In genomic region chr20:13219327-13220193, GRCh38 we compare ENCODE assay signal across 9 cellular contexts. TPM values are rescaled to one million over a fixed set of nuclear protein-coding genes. Genes with fewer than 3 reads are reported as not detected.
A peak's percentile ranks its signal among the peaks of the same experiment; 100 is the strongest.
DNase-seq lines count a peak whose midpoint lies in the region; ATAC-seq and TF ChIP-seq lines count a peak whose summit lies in the region.
"Had no signal": no experiment of that assay in that cellular context is flagged by ENCODE, and none has a peak within 500 bp of the region (broad histone marks: within the 10 kb centered on the region; RNA-seq: fewer than 3 reads in every experiment).

No MANE protein-coding gene starts in this region.

- peaks cover 20% of the 10 kb centered on the region for H3K4me1 ChIP-seq in CD4-positive, alpha-beta memory T cell (ENCODE audit: insufficient read depth, low read length)
- H3K4me1 ChIP-seq in right cardiac atrium (ENCODE audit: control insufficient read depth, insufficient read depth, low read length): no peaks in the 10 kb centered on the region
- H3K4me1 ChIP-seq in parathyroid adenoma: peaks cover 2% of the 10 kb centered on the region

- DNase-seq in CD4-positive, alpha-beta memory T cell: no peak
- DNase-seq in activated CD4-positive, alpha-beta memory T cell treated with anti-CD3 and anti-CD28 coated beads, Interleukin-2, amount 10 ng/mL, durations not matched to agents 7 days and 5 days: no peak
- DNase-seq in right cardiac atrium (no peak), ureter (ENCODE audit: low spot score) (no peak), foreskin fibroblast (no peak), HCEC 1CT (no peak)
- DNase-seq: NK-92 treated with Interleukin-12 subunit alpha and Interleukin-12 subunit beta, amount 100 ng/mL, for 24 hours had no signal

- H3K27ac Mint-ChIP-seq in CD4-positive, alpha-beta memory T cell: peak overlapping the region in 6 of 7 donors; percentile 10 to 86 (median 60)
- H3K27ac Mint-ChIP-seq in activated CD4-positive, alpha-beta memory T cell treated with anti-CD3 and anti-CD28 coated beads, Interleukin-2, amount 10 ng/mL, durations not matched to agents 7 days and 5 days: no peak overlapping the region

- H3K36me3 Mint-ChIP-seq in CD4-positive, alpha-beta memory T cell: no peaks in the 10 kb centered on the region
- no peaks in the 10 kb centered on the region for H3K36me3 Mint-ChIP-seq in activated CD4-positive, alpha-beta memory T cell treated with anti-CD3 and anti-CD28 coated beads, Interleukin-2, amount 10 ng/mL, durations not matched to agents 7 days and 5 days (ENCODE audit: low read depth)

- H2AFZ ChIP-seq in parathyroid adenoma: peak overlapping the region; percentile 81

- no peaks in the 10 kb centered on the region for H3K79me2 ChIP-seq in parathyroid adenoma

- peaks cover 6 to 26% of the 10 kb centered on the region in 2 donors for H3K27me3 Mint-ChIP-seq in CD4-positive, alpha-beta memory T cell
- H3K27me3 Mint-ChIP-seq in activated CD4-positive, alpha-beta memory T cell treated with anti-CD3 and anti-CD28 coated beads, Interleukin-2, amount 10 ng/mL, durations not matched to agents 7 days and 5 days: peaks cover 77% of the 10 kb centered on the region

- peak overlapping the region; percentile 84 to 92 (median 88) for H3K4me3 Mint-ChIP-seq in CD4-positive, alpha-beta memory T cell
- peak overlapping the region; percentile 8 for H3K4me3 Mint-ChIP-seq in activated CD4-positive, alpha-beta memory T cell treated with anti-CD3 and anti-CD28 coated beads, Interleukin-2, amount 10 ng/mL, durations not matched to agents 7 days and 5 days

- peak overlapping the region in 1 of 2 donors; percentile 63 for H3K4me3 ChIP-seq in CD4-positive, alpha-beta memory T cell (ENCODE audit: low read length in 2 of 2)
- peak overlapping the region; percentile 86 for H3K4me3 ChIP-seq in right cardiac atrium (ENCODE audit: low read length)
- H3K4me3 ChIP-seq in parathyroid adenoma (ENCODE audit: low read depth, low read length): no peak overlapping the region
- H3K4me3 ChIP-seq in foreskin fibroblast (ENCODE audit: low read depth in 1 of 2, low read length in 2 of 2): peak overlapping the region in 1 of 2 donors; percentile 60

- H3K9ac ChIP-seq in parathyroid adenoma: no peak overlapping the region

- no peaks in the 10 kb centered on the region for H3K36me3 ChIP-seq in CD4-positive, alpha-beta memory T cell (ENCODE audit: insufficient read depth, low read length)
- no peaks in the 10 kb centered on the region for H3K36me3 ChIP-seq in parathyroid adenoma (ENCODE audit: control insufficient read depth, insufficient read depth, low read length)

- 12% methylated on average over 38 of the region's 38 CpGs for WGBS in right cardiac atrium

- POLR2A ChIA-PET in CD4-positive, alpha-beta memory T cell (lab: Charles Lee; ENCODE audit: partially characterized antibody): interaction anchor here (2.5 to 4.9 kb wide), 2 partner anchors 10 to 29 kb away, joined by 18 to 56 read pairs; no protein-coding TSS in a partner anchor
- POLR2A ChIA-PET in activated CD4-positive, alpha-beta memory T cell treated with anti-CD3 and anti-CD28 coated beads, Interleukin-2, amount 10 ng/mL, durations not matched to agents 7 days and 5 days (lab: Charles Lee): no interaction called here

- CTCF ChIA-PET in CD4-positive, alpha-beta memory T cell (lab: Charles Lee; ENCODE audit: partially characterized antibody): interaction anchor here (1.1 to 1.9 kb wide), 3 partner anchors 31 to 83 kb away, joined by 3 to 6 read pairs (median 4); no protein-coding TSS in a partner anchor
- CTCF ChIA-PET in activated CD4-positive, alpha-beta memory T cell treated with anti-CD3 and anti-CD28 coated beads, Interleukin-2, amount 10 ng/mL, durations not matched to agents 7 days and 5 days (lab: Charles Lee): no interaction called here

- H3K4me1 Mint-ChIP-seq in CD4-positive, alpha-beta memory T cell: peaks cover 4 to 31% (median 15%) of the 10 kb centered on the region in 4 donors
- peaks cover 15% of the 10 kb centered on the region for H3K4me1 Mint-ChIP-seq in activated CD4-positive, alpha-beta memory T cell treated with anti-CD3 and anti-CD28 coated beads, Interleukin-2, amount 10 ng/mL, durations not matched to agents 7 days and 5 days

- peaks cover 0 to 2% (median 0%) of the 10 kb centered on the region in 8 donors for H3K9me3 Mint-ChIP-seq in CD4-positive, alpha-beta memory T cell
- no peaks in the 10 kb centered on the region for H3K9me3 Mint-ChIP-seq in activated CD4-positive, alpha-beta memory T cell treated with anti-CD3 and anti-CD28 coated beads, Interleukin-2, amount 10 ng/mL, durations not matched to agents 7 days and 5 days

- ATAC-seq in right cardiac atrium: peak; percentile 51 to 86
- no peak for ATAC-seq in HG03521 (IDR thresholded peaks at IDR 0.05; ENCODE audit: unreplicated experiment)

- no peaks in the 10 kb centered on the region for H3K9me3 ChIP-seq in CD4-positive, alpha-beta memory T cell (ENCODE audit: control insufficient read depth in 1 of 2, low read length in 2 of 2)
- no peaks in the 10 kb centered on the region for H3K9me3 ChIP-seq in right cardiac atrium (ENCODE audit: control insufficient read depth, low read length)
- no peaks in the 10 kb centered on the region for H3K9me3 ChIP-seq in parathyroid adenoma (ENCODE audit: control insufficient read depth, low read length)

- H3K27ac ChIP-seq in CD4-positive, alpha-beta memory T cell (ENCODE audit: low read depth, low read length): no peak overlapping the region
- H3K27ac ChIP-seq in right cardiac atrium (ENCODE audit: low read length) (no peak overlapping the region), parathyroid adenoma (no peak overlapping the region)

- intact Hi-C loops in CD4-positive, alpha-beta memory T cell (cut with micrococcal nuclease): loop anchor here (1.0 to 10.0 kb wide), 3 partner anchors 43 to 565 kb away; partner anchors contain the start of genes ESF1 and NDUFAF5
- intact Hi-C loops in right cardiac atrium (cut with DNase I): no loop called here

- peak overlapping the region; percentile 72 for H3K4me2 ChIP-seq in parathyroid adenoma (ENCODE audit: low read length)

- peaks cover 12% of the 10 kb centered on the region for H3K27me3 ChIP-seq in CD4-positive, alpha-beta memory T cell (ENCODE audit: insufficient read depth, low read length)
- H3K27me3 ChIP-seq in right cardiac atrium (ENCODE audit: control insufficient read depth, insufficient read depth) (no peaks in the 10 kb centered on the region), parathyroid adenoma (ENCODE audit: control insufficient read depth, insufficient read depth, low read length) (no peaks in the 10 kb centered on the region)

- no peak for TF ChIP-seq CTCF in parathyroid adenoma (IDR thresholded peaks at IDR 0.05)
- TF ChIP-seq CTCF in foreskin fibroblast (IDR thresholded peaks at IDR 0.05; ENCODE audit: low read depth, low read length): no peak

RNA-seq across cellular contexts. Expression of gene ISM1, which starts 1.5 kb away (rescaled TPM):
- 1 to 10 TPM; 3.7 to 4.3 TPM for total RNA-seq in CD4-positive, alpha-beta memory T cell
- 1 to 10 TPM; 2.5 to 7.7 TPM for polyA plus RNA-seq in CD4-positive, alpha-beta memory T cell
- total RNA-seq in activated CD4-positive, alpha-beta memory T cell treated with anti-CD3 and anti-CD28 coated beads, Interleukin-2, amount 10 ng/mL, durations not matched to agents 7 days and 5 days: not detected
- 1 to 10 TPM in 2 of 4 donors, under 1 TPM in 2; 0.23 to 3.4 (median 1.1) TPM for total RNA-seq in right cardiac atrium
- 1.0 TPM for polyA plus RNA-seq in right cardiac atrium
- total RNA-seq in ureter: 8.4 TPM
